8 cellular contexts compared by ENCODE assay signal in genomic region chr16:58127634-58128033, GRCh38. TPM values are rescaled to one million over a fixed set of nuclear protein-coding genes. Genes with fewer than 3 reads are reported as not detected.
DNase-seq lines count a peak whose midpoint lies in the region; ATAC-seq and TF ChIP-seq lines count a peak whose summit lies in the region.

No MANE protein-coding gene starts in this region.

- H3K4me1 ChIP-seq in transverse colon = peaks cover 32 to 49% (median 34%) of the 10 kb centered on the region in 4 donors

- no peak overlapping the region for H3K27ac Mint-ChIP-seq in activated naive CD4-positive, alpha-beta T cell treated with anti-CD3 and anti-CD28 coated beads for 36 hours
- no peak overlapping the region for H3K27ac Mint-ChIP-seq in activated naive CD8-positive, alpha-beta T cell treated with anti-CD3 and anti-CD28 coated beads for 36 hours

- H3K27ac ChIP-seq in transverse colon = peak overlapping the region; percentile 90 to 96 (median 92)

- H3K27me3 Mint-ChIP-seq in activated naive CD4-positive, alpha-beta T cell treated with anti-CD3 and anti-CD28 coated beads for 36 hours (ENCODE audit: low read depth) = no peaks in the 10 kb centered on the region
- no peaks in the 10 kb centered on the region for H3K27me3 Mint-ChIP-seq in activated naive CD8-positive, alpha-beta T cell treated with anti-CD3 and anti-CD28 coated beads for 36 hours

- no peaks in the 10 kb centered on the region for H3K36me3 Mint-ChIP-seq in activated naive CD4-positive, alpha-beta T cell treated with anti-CD3 and anti-CD28 coated beads for 36 hours (ENCODE audit: low read depth)
- H3K36me3 Mint-ChIP-seq in activated naive CD8-positive, alpha-beta T cell treated with anti-CD3 and anti-CD28 coated beads for 36 hours = peaks cover 13% of the 10 kb centered on the region

- no peak for ATAC-seq in GM19328 (IDR thresholded peaks at IDR 0.05; ENCODE audit: unreplicated experiment)
- ATAC-seq in GM18858 (IDR thresholded peaks at IDR 0.05; ENCODE audit: unreplicated experiment) = no peak

- H3K9me3 ChIP-seq in transverse colon = no peaks in the 10 kb centered on the region

- H3K4me3 ChIP-seq in transverse colon = peak overlapping the region in 1 of 4 donors; percentile 86

- no peaks in the 10 kb centered on the region for H3K36me3 ChIP-seq in transverse colon

- CTCF ChIA-PET in activated naive CD4-positive, alpha-beta T cell treated with anti-CD3 and anti-CD28 coated beads for 36 hours (lab: Charles Lee) = interaction anchor here (0.6 to 1.5 kb wide), 9 partner anchors 9 to 122 kb away, joined by 3 to 7 read pairs (median 4); a partner anchor contains a TSS

- peak in 4 of 5 experiments; percentile 20 to 37 (median 27) for TF ChIP-seq CTCF in transverse colon (IDR thresholded peaks at IDR 0.05)

- WGBS in transverse colon (ENCODE audit: low coverage in 1 of 2), 2 donors = 19 to 20% methylated on average over 3 to 4 of the region's 4 CpGs

- in situ Hi-C loops in transverse colon (cut with MboI; ENCODE audit: low pct_ligation_motif_present in 1 of 4, low pct_unique_long_range_greater_than_20kb in 1 of 4, low sequenced_read_pairs in 3 of 4) = loop anchor here in 3 of 4 donors (5.0 to 10.0 kb wide), 3 partner anchors 103 to 113 kb away; partner anchors contain the start of gene MMP15 (in 1 of the 3)

- no peak for TF ChIP-seq EP300 in transverse colon (IDR thresholded peaks at IDR 0.05; ENCODE audit: low read depth)

- no peak for DNase-seq in activated naive CD4-positive, alpha-beta T cell treated with anti-CD3 and anti-CD28 coated beads for 36 hours
- DNase-seq in activated naive CD4-positive, alpha-beta T cell treated with Interleukin-2 at 50 U/mL for 16 hours = no peak
- no peak for DNase-seq in activated naive CD8-positive, alpha-beta T cell treated with anti-CD3 and anti-CD28 coated beads for 36 hours
- peak; percentile 37 for DNase-seq in left kidney (ENCODE audit: low read depth, low spot score)
- no peak for DNase-seq in transverse colon
- no peak for DNase-seq in UCSD-AML1 (lab: John Stamatoyannopoulos, UW; ENCODE audit: unreplicated experiment)

- H3K4me1 Mint-ChIP-seq in activated naive CD4-positive, alpha-beta T cell treated with anti-CD3 and anti-CD28 coated beads for 36 hours (ENCODE audit: low read depth) = peaks cover 50% of the 10 kb centered on the region
- H3K4me1 Mint-ChIP-seq in activated naive CD8-positive, alpha-beta T cell treated with anti-CD3 and anti-CD28 coated beads for 36 hours = peaks cover 47% of the 10 kb centered on the region

- no peak for TF ChIP-seq POLR2A in transverse colon (IDR thresholded peaks at IDR 0.05)

- H3K27me3 ChIP-seq in transverse colon = no peaks in the 10 kb centered on the region

- H3K4me3 Mint-ChIP-seq in activated naive CD4-positive, alpha-beta T cell treated with anti-CD3 and anti-CD28 coated beads for 36 hours = peak overlapping the region; percentile 96
- H3K4me3 Mint-ChIP-seq in activated naive CD8-positive, alpha-beta T cell treated with anti-CD3 and anti-CD28 coated beads for 36 hours = peak overlapping the region; percentile 84

- H3K9me3 Mint-ChIP-seq in activated naive CD4-positive, alpha-beta T cell treated with anti-CD3 and anti-CD28 coated beads for 36 hours = no peaks in the 10 kb centered on the region
- H3K9me3 Mint-ChIP-seq in activated naive CD8-positive, alpha-beta T cell treated with anti-CD3 and anti-CD28 coated beads for 36 hours = no peaks in the 10 kb centered on the region

- intact Hi-C loops in activated naive CD4-positive, alpha-beta T cell treated with anti-CD3 and anti-CD28 coated beads for 36 hours (cut with micrococcal nuclease) = loop anchor here (2.0 to 10.0 kb wide), 7 partner anchors 110 to 680 kb away; partner anchors contain the start of genes CCDC102A, CIAPIN1, COQ9 and SETD6
- intact Hi-C loops in transverse colon (cut with DNase I; ENCODE audit: low total_unique reads) = loop anchor here (5.0 kb wide), 1 partner anchor 70 kb away; the partner anchor contains the start of gene CSNK2A2

RNA-seq across cellular contexts. Expression of gene CFAP20, which starts 1.5 kb away (rescaled TPM):
- 10 to 100 TPM; 31.2 to 31.4 TPM for total RNA-seq in activated naive CD4-positive, alpha-beta T cell treated with anti-CD3 and anti-CD28 coated beads for 36 hours
- total RNA-seq in activated naive CD8-positive, alpha-beta T cell treated with anti-CD3 and anti-CD28 coated beads for 36 hours = 10 to 100 TPM; 57.6 to 59.3 TPM
- 10 to 100 TPM in 3 of 4 donors, 1 to 10 TPM in 1; 6.6 to 26.5 (median 21.4) TPM for total RNA-seq in transverse colon
